ENCODE assay signal across 8 cellular contexts in genomic region chr11:72102631-72102945, GRCh38. TPM values are rescaled to one million over a fixed set of nuclear protein-coding genes. Genes with fewer than 3 reads are reported as not detected.
DNase-seq lines count a peak whose midpoint lies in the region; ATAC-seq and TF ChIP-seq lines count a peak whose summit lies in the region.

No MANE protein-coding gene starts in this region.

- H3K79me2 ChIP-seq in MM.1S (ENCODE audit: low read length): peaks cover 38% of the 10 kb centered on the region

- H3K4me3 Mint-ChIP-seq in Calu3 (ENCODE audit: low read depth, unreplicated experiment): peak overlapping the region; percentile 75
- H3K4me3 Mint-ChIP-seq in effector memory CD8-positive, alpha-beta T cell: peak overlapping the region; percentile 79 to 88

- H3K9ac ChIP-seq in MM.1S (ENCODE audit: low read length): peak overlapping the region; percentile 91

- H3K27me3 Mint-ChIP-seq in Calu3 (ENCODE audit: unreplicated experiment): no peaks in the 10 kb centered on the region
- H3K27me3 Mint-ChIP-seq in effector memory CD8-positive, alpha-beta T cell: no peaks in the 10 kb centered on the region

- H3K36me3 Mint-ChIP-seq in Calu3 (ENCODE audit: insufficient read depth, unreplicated experiment): peaks cover 36% of the 10 kb centered on the region
- H3K36me3 Mint-ChIP-seq in effector memory CD8-positive, alpha-beta T cell (ENCODE audit: insufficient read depth): peaks cover 31% of the 10 kb centered on the region

- TF ChIP-seq CTCF in Calu3 (IDR thresholded peaks at IDR 0.05; ENCODE audit: unreplicated experiment) (no peak), MM.1S (IDR thresholded peaks at IDR 0.05; ENCODE audit: low read length) (no peak)

- peak overlapping the region; percentile 71 for H3K4me2 ChIP-seq in MM.1S (ENCODE audit: low read depth, low read length)

- DNase-seq in Calu3: no peak
- DNase-seq in MM.1S: no peak
- no peak for DNase-seq in effector memory CD8-positive, alpha-beta T cell
- no peak for DNase-seq in erythroblast (lab: John Stamatoyannopoulos, UW)
- no peak for DNase-seq in NCI-H82 (lab: John Stamatoyannopoulos, UW)

- intact Hi-C loops in Calu3 (cut with micrococcal nuclease; ENCODE audit: unreplicated experiment): no loop called here

- no peaks in the 10 kb centered on the region for H3K27me3 ChIP-seq in MM.1S (replicated peaks; ENCODE audit: insufficient read depth, low read length)
- no peaks in the 10 kb centered on the region for H3K27me3 ChIP-seq in neuron (ENCODE audit: insufficient read depth, low read length)

- H3K4me1 ChIP-seq in MM.1S (ENCODE audit: low read length): peaks cover 12% of the 10 kb centered on the region
- peaks cover 19% of the 10 kb centered on the region for H3K4me1 ChIP-seq in neuron (ENCODE audit: insufficient read depth, low read length)

- no peaks in the 10 kb centered on the region for H4K20me1 ChIP-seq in MM.1S (ENCODE audit: insufficient read depth, low read length)

- H3K27ac ChIP-seq in MM.1S (ENCODE audit: low read length): peak overlapping the region; percentile 85

- H3K4me1 Mint-ChIP-seq in Calu3 (ENCODE audit: low read depth, unreplicated experiment): peaks cover 20% of the 10 kb centered on the region
- H3K4me1 Mint-ChIP-seq in effector memory CD8-positive, alpha-beta T cell (ENCODE audit: low read depth in 2 of 2): peaks cover 40 to 42% of the 10 kb centered on the region in 2 donors

- H3K9me2 ChIP-seq in MM.1S (replicated peaks; ENCODE audit: insufficient read depth, low read length): no peaks in the 10 kb centered on the region

- CTCF ChIA-PET in Calu3 (lab: Charles Lee): interaction anchor here (0.9 to 1.1 kb wide), 3 partner anchors 9 to 175 kb away, joined by 3 read pairs; no protein-coding TSS in a partner anchor

- H3K4me3 ChIP-seq in MM.1S (ENCODE audit: low read length): peak overlapping the region; percentile 86
- peak overlapping the region; percentile 89 for H3K4me3 ChIP-seq in neuron (ENCODE audit: low read length)

- H3K9me3 Mint-ChIP-seq in Calu3 (ENCODE audit: low read depth, unreplicated experiment): no peaks in the 10 kb centered on the region
- no peaks in the 10 kb centered on the region for H3K9me3 Mint-ChIP-seq in effector memory CD8-positive, alpha-beta T cell

- H3K9me3 ChIP-seq in MM.1S (replicated peaks; ENCODE audit: insufficient read depth, low read length) (no peaks in the 10 kb centered on the region), neuron (ENCODE audit: low read length) (no peaks in the 10 kb centered on the region)

- H2AFZ ChIP-seq in MM.1S (ENCODE audit: low read length) (peak overlapping the region; percentile 82), neuron (ENCODE audit: low read depth, low read length) (no peak overlapping the region)

- H3K27ac Mint-ChIP-seq in Calu3 (ENCODE audit: unreplicated experiment): peak overlapping the region; percentile 71
- peak overlapping the region; percentile 92 to 97 for H3K27ac Mint-ChIP-seq in effector memory CD8-positive, alpha-beta T cell

- peak; percentile 0 for ATAC-seq in effector memory CD8-positive, alpha-beta T cell (replicated peaks)
- no peak for ATAC-seq in GM19328 (IDR thresholded peaks at IDR 0.05; ENCODE audit: unreplicated experiment)
- no peak for ATAC-seq in HG02981 (IDR thresholded peaks at IDR 0.05; ENCODE audit: unreplicated experiment)

- peaks cover 3% of the 10 kb centered on the region; the same call in 1 of the 2 replicates for H3F3A ChIP-seq in MM.1S (ENCODE audit: insufficient read depth, low read length)

- TF ChIP-seq POLR2A in erythroblast (IDR thresholded peaks at IDR 0.05; ENCODE audit: low read length): no peak

- no peaks in the 10 kb centered on the region for H3K36me3 ChIP-seq in MM.1S (replicated peaks; ENCODE audit: insufficient read depth, low read length)
- H3K36me3 ChIP-seq in neuron (ENCODE audit: insufficient read depth, low read length): peaks cover 30% of the 10 kb centered on the region

- BruUV-seq in Calu3 (replicated peaks; lab: Mats Ljungman, UMichigan): no TSS peak

RNA-seq across cellular contexts. Expression of gene LAMTOR1, which starts 0.5 kb away (rescaled TPM):
- total RNA-seq in Calu3 (2022): 67.1 and 73.5 TPM in 2 replicates

RNA-seq across cellular contexts. Expression of gene TOMT, which starts 3.1 kb away (rescaled TPM):
- not detected in 2 replicates for total RNA-seq in Calu3 (2022)

RNA-seq across cellular contexts. Expression of gene ANAPC15, which starts 9.9 kb away (rescaled TPM):
- 25.8 and 29.4 TPM in 2 replicates for total RNA-seq in Calu3 (2022)

RNA-seq across cellular contexts. Expression of gene LRRC51, which starts 21.9 kb away (rescaled TPM):
- 8.5 and 11.0 TPM in 2 replicates for total RNA-seq in Calu3 (2022)

RNA-seq across cellular contexts. Expression of gene NUMA1, which starts 22.2 kb away (rescaled TPM):
- total RNA-seq in Calu3 (2022): 140 and 146 TPM in 2 replicates
